ENCODE assay signal across 8 cellular contexts in the genomic region with DNA sequence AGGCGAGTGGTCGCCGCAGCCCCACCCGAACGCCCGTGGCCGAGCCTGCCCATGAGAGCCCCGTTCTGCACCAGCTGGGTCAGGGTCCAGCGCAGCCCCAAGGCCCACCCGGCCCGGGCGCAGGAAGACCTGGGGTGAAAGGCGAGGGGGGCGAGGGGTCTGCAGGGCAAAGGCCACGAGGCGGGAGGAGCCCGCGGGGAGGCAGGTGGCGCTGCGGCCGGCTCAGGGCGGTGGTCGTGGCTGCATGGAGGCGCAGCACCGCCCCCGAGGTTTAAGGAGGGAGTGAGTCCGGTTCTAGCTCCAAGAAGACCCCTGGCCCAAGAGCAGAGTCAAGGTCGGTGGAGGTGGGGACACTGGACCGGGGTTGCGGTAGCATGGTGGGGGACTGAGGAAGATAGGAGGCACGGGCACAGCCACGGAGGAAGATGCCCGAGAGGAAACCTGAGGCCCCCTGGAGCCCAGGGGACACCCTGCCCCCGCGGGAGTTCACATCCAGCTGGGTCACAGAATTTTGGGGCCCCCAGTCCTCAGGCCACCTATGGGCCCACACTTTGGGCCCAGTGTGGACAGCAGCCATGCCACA. TPM values are rescaled to one million over a fixed set of nuclear protein-coding genes. Genes with fewer than 3 reads are reported as not detected.
DNase-seq lines count a peak whose midpoint lies in the region; ATAC-seq, FAIRE-seq and TF ChIP-seq lines count a peak whose summit lies in the region.

No MANE protein-coding gene starts in this region.

- H3K4me1 ChIP-seq in Caco-2 (peaks cover 18% of the 10 kb centered on the region), PC-3 (ENCODE audit: insufficient read depth, low read length) (peaks cover 7% of the 10 kb centered on the region; the same call in 1 of the 2 replicates), endothelial cell of umbilical vein (ENCODE audit: control insufficient read depth, extremely low read depth, insufficient read depth, low read length) (peaks cover 11% of the 10 kb centered on the region), ovary (ENCODE audit: insufficient read depth) (peaks cover 7% of the 10 kb centered on the region)

- no peak for FAIRE-seq in endothelial cell of umbilical vein (lab: Jason Lieb, UNC)

- CTCF ChIA-PET in Caco-2 (lab: Charles Lee) (interaction anchor here (0.5 to 2.0 kb wide), 10 partner anchors 9 to 274 kb away, joined by 3 to 10 read pairs (median 4); a partner anchor contains a TSS), PC-3 (lab: Charles Lee) (interaction anchor here (0.7 kb wide), 2 partner anchors 53 to 256 kb away, joined by 3 to 8 read pairs; a partner anchor contains a TSS), endothelial cell of umbilical vein (lab: Charles Lee) (interaction anchor here (0.8 to 4.2 kb wide), 10 partner anchors 9 to 274 kb away, joined by 3 to 60 read pairs (median 9); a partner anchor contains a TSS)

- peaks cover 38% of the 10 kb centered on the region for H3K36me3 Mint-ChIP-seq in Caco-2 (ENCODE audit: insufficient read depth, unreplicated experiment)

- H3K4me1 Mint-ChIP-seq in Caco-2 (ENCODE audit: low read depth, unreplicated experiment) = no peaks in the 10 kb centered on the region

- H3K27ac Mint-ChIP-seq in Caco-2 (ENCODE audit: unreplicated experiment) = no peak overlapping the region

- no TSS peak for BruUV-seq in Caco-2 (replicated peaks; lab: Mats Ljungman, UMichigan)
- BruUV-seq in PC-3 (replicated peaks; lab: Mats Ljungman, UMichigan) = no TSS peak
- BruUV-seq in endothelial cell of umbilical vein (replicated peaks; lab: Mats Ljungman, UMichigan) = no TSS peak

- intact Hi-C loops in Caco-2 (cut with micrococcal nuclease; ENCODE audit: unreplicated experiment) (no loop called here), PC-3 (cut with micrococcal nuclease) (loop anchor here (1.0 to 5.0 kb wide), 2 partner anchors 91 to 115 kb away; a partner anchor contains a TSS), endothelial cell of umbilical vein (cut with micrococcal nuclease) (loop anchor here (1.0 kb wide), 4 partner anchors 19 to 247 kb away; a partner anchor contains a TSS), ovary (cut with DNase I) (loop anchor here in 3 of 4 donors (5.0 to 10.0 kb wide), 2 partner anchors 91 to 273 kb away; a partner anchor contains a TSS)

- H4K20me1 ChIP-seq in PC-3 (ENCODE audit: low read length) = no peaks in the 10 kb centered on the region
- H4K20me1 ChIP-seq in endothelial cell of umbilical vein (replicated peaks; ENCODE audit: control insufficient read depth, extremely low read depth, insufficient read depth, low read length) = no peaks in the 10 kb centered on the region

- no peaks in the 10 kb centered on the region for H3K9me2 ChIP-seq in PC-3 (replicated peaks; ENCODE audit: low read length)

- WGBS in ovary, 3 donors = 12 to 19% (median 14%) methylated on average over 31 to 35 of the region's 35 CpGs

- no peaks in the 10 kb centered on the region for H3K9me3 Mint-ChIP-seq in Caco-2 (ENCODE audit: unreplicated experiment)

- DNase-seq in Caco-2 = no peak
- DNase-seq in PC-3 = no peak
- DNase-seq in endothelial cell of umbilical vein (ENCODE audit: low read depth, low spot score) = no peak
- no peak for DNase-seq in ovary
- DNase-seq in hippocampal formation (lab: John Stamatoyannopoulos, UW) = no peak
- no peak for DNase-seq in GDM1 (lab: John Stamatoyannopoulos, UW)
- no peak for DNase-seq in NCI-H2107 treated with DMSO at 0.1 percent for 48 hours (lab: John Stamatoyannopoulos, UW; ENCODE audit: unreplicated experiment)
- no peak for DNase-seq in DMS79 treated with DMSO at 0.1 percent for 48 hours (lab: John Stamatoyannopoulos, UW)

- no peak for TF ChIP-seq EP300 in ovary (IDR thresholded peaks at IDR 0.05)

- peak overlapping the region; percentile 76 for H3K4me3 Mint-ChIP-seq in Caco-2 (ENCODE audit: unreplicated experiment)

- H3K9me3 ChIP-seq in Caco-2 (no peaks in the 10 kb centered on the region), PC-3 (ENCODE audit: low read length) (no peaks in the 10 kb centered on the region), endothelial cell of umbilical vein (replicated peaks; ENCODE audit: control insufficient read depth, insufficient read depth, low read length) (no peaks in the 10 kb centered on the region), ovary (no peaks in the 10 kb centered on the region)

- H3K27me3 ChIP-seq in Caco-2 (replicated peaks; ENCODE audit: control insufficient read depth, insufficient read depth, low read length) (no peaks in the 10 kb centered on the region), PC-3 (ENCODE audit: low read length) (no peaks in the 10 kb centered on the region), endothelial cell of umbilical vein (ENCODE audit: control insufficient read depth in 2 of 2, insufficient read depth in 2 of 2, low read length in 2 of 2) (no peaks in the 10 kb centered on the region), ovary (no peaks in the 10 kb centered on the region)

- no peaks in the 10 kb centered on the region for H3F3A ChIP-seq in PC-3 (ENCODE audit: low read length, unreplicated experiment)

- H3K27ac ChIP-seq in PC-3 (ENCODE audit: low read length) (no peak overlapping the region), endothelial cell of umbilical vein (ENCODE audit: insufficient read depth, low read depth, low read length) (no peak overlapping the region), ovary (peak overlapping the region; percentile 2 to 44)

- H3K4me2 ChIP-seq in PC-3 (ENCODE audit: low read length) (peak overlapping the region; percentile 91; the same call in 1 of the 2 replicates), endothelial cell of umbilical vein (ENCODE audit: insufficient read depth, low read length) (peak overlapping the region; percentile 82)

- dilution Hi-C loops in endothelial cell of umbilical vein (cut with MboI; ENCODE audit: extremely low pct_ligation_motif_present, low sequenced_read_pairs) = no loop called here

- H3K4me3 ChIP-seq in Caco-2 (ENCODE audit: low read depth, low read length) (peak overlapping the region; percentile 99), PC-3 (ENCODE audit: low read length) (peak overlapping the region; percentile 84; the same call in 1 of the 2 replicates), endothelial cell of umbilical vein (replicated peaks in 1 of 3; ENCODE audit: insufficient read depth in 1 of 3, low read depth in 1 of 3, low read length in 3 of 3) (peak overlapping the region in 2 of 3 experiments; percentile 73 to 74), ovary (peak overlapping the region; percentile 57)

- H3K9ac ChIP-seq in PC-3 (ENCODE audit: low read length) (no peak overlapping the region), endothelial cell of umbilical vein (replicated peaks; ENCODE audit: extremely low read depth, insufficient read depth, low read length) (no peak overlapping the region)

- no peaks in the 10 kb centered on the region for H3K27me3 Mint-ChIP-seq in Caco-2 (ENCODE audit: insufficient read depth, unreplicated experiment)

- POLR2A ChIA-PET in Caco-2 (lab: Charles Lee) (interaction anchor here (0.5 to 1.4 kb wide), 9 partner anchors 10 to 256 kb away, joined by 3 to 9 read pairs (median 4); a partner anchor contains a TSS), PC-3 (lab: Charles Lee; ENCODE audit: unreplicated experiment) (no interaction called here), endothelial cell of umbilical vein (lab: Charles Lee) (no interaction called here)

- H3K36me3 ChIP-seq in Caco-2 (ENCODE audit: control insufficient read depth, insufficient read depth, low read length) (peaks cover 6% of the 10 kb centered on the region; the same call in 1 of the 2 replicates), PC-3 (ENCODE audit: low read depth, low read length) (no peaks in the 10 kb centered on the region), endothelial cell of umbilical vein (ENCODE audit: control insufficient read depth in 2 of 2, extremely low read depth in 1 of 2, insufficient read depth in 2 of 2, low read length in 2 of 2) (peaks cover 0 to 26% of the 10 kb centered on the region in 2 experiments), ovary (no peaks in the 10 kb centered on the region)

- H2AFZ ChIP-seq in PC-3 (ENCODE audit: low read length) (peak overlapping the region; percentile 70; the same call in 1 of the 2 replicates), endothelial cell of umbilical vein (ENCODE audit: low read depth, low read length) (peak overlapping the region; percentile 24)

- no peak for TF ChIP-seq CTCF in Caco-2 (IDR thresholded peaks at IDR 0.05; ENCODE audit: insufficient read depth in 1 of 2, low read depth in 1 of 2, low read length in 1 of 2, severe bottlenecking in 1 of 2, unreplicated experiment in 1 of 2)
- no peak for TF ChIP-seq CTCF in PC-3 (conservative IDR thresholded peaks at IDR 0.05; ENCODE audit: low read depth, low read length)
- TF ChIP-seq CTCF in endothelial cell of umbilical vein (IDR thresholded peaks at IDR 0.05; ENCODE audit: extremely low read depth in 1 of 2, insufficient read depth in 1 of 2, low read depth in 1 of 2, low read length in 2 of 2) = no peak
- no peak for TF ChIP-seq CTCF in ovary (IDR thresholded peaks at IDR 0.05)

- peaks cover 5% of the 10 kb centered on the region; the same call in 1 of the 2 replicates for H3K79me2 ChIP-seq in PC-3 (ENCODE audit: low read length)
- H3K79me2 ChIP-seq in endothelial cell of umbilical vein (ENCODE audit: control insufficient read depth, insufficient read depth, low read length) = no peaks in the 10 kb centered on the region

- no peak for ATAC-seq in PC-3

- TF ChIP-seq POLR2A in endothelial cell of umbilical vein (IDR thresholded peaks at IDR 0.05; ENCODE audit: low read depth, low read length) (no peak), ovary (IDR thresholded peaks at IDR 0.05) (no peak)

- H3K9me1 ChIP-seq in endothelial cell of umbilical vein (replicated peaks; ENCODE audit: control insufficient read depth, extremely low read depth, insufficient read depth, low read length) = no peaks in the 10 kb centered on the region

RNA-seq across cellular contexts. Expression of a gene that starts 0.5 kb away (rescaled TPM):
- 61.3 and 63.5 TPM in 2 replicates for total RNA-seq in Caco-2 (2022)
- total RNA-seq in PC-3 (2014; rRNA removed) = 25.8 and 34.5 TPM in 2 replicates
- total RNA-seq in endothelial cell of umbilical vein = 42.4 and 47.0 TPM in 2 replicates
- polyA plus RNA-seq in endothelial cell of umbilical vein = 32.6 and 38.3 TPM in 2 replicates
- 5.5 and 8.8 TPM in 2 replicates for polyA plus RNA-seq in endothelial cell of umbilical vein (2011; cell fraction: cytosol; rRNA removed)
- polyA plus RNA-seq in endothelial cell of umbilical vein (2011; cell fraction: nucleus; rRNA removed) = 193 and 224 TPM in 2 replicates
- 22.9 and 34.1 TPM in 2 replicates for polyA plus RNA-seq in endothelial cell of umbilical vein (2012)
- 15.7 and 19.6 TPM in 2 replicates for polyA minus RNA-seq in endothelial cell of umbilical vein
- polyA minus RNA-seq in endothelial cell of umbilical vein (2011; cell fraction: cytosol; rRNA and poly(A)+ RNA removed) = 5.1 TPM
- 30.4 and 61.3 TPM in 2 replicates for polyA minus RNA-seq in endothelial cell of umbilical vein (2011; cell fraction: nucleus; rRNA and poly(A)+ RNA removed)
- total RNA-seq in ovary = 10 to 100 TPM; 24.9 to 44.6 (median 41.1) TPM
- polyA plus RNA-seq in ovary = 10 to 100 TPM in 1 of 2 donors, 1 to 10 TPM in 1; 2.3 to 33.2 TPM

RNA-seq across cellular contexts. Expression of a gene that starts 6.7 kb away (rescaled TPM):
- total RNA-seq in Caco-2 (2022) (29.3 and 34.2 TPM in 2 replicates), PC-3 (2014; rRNA removed) (32.1 and 39.5 TPM in 2 replicates), endothelial cell of umbilical vein (41.5 and 45.3 TPM in 2 replicates), ovary (10 to 100 TPM; 35.9 to 52.2 (median 40.8) TPM)
- polyA plus RNA-seq in endothelial cell of umbilical vein (33.1 and 42.7 TPM in 2 replicates), ovary (10 to 100 TPM in 1 of 2 donors, 1 to 10 TPM in 1; 7.5 to 42.6 TPM)
- polyA plus RNA-seq in endothelial cell of umbilical vein (2011; cell fraction: cytosol; rRNA removed) = 7.6 and 13.4 TPM in 2 replicates
- 261 and 282 TPM in 2 replicates for polyA plus RNA-seq in endothelial cell of umbilical vein (2011; cell fraction: nucleus; rRNA removed)
- 19.7 and 24.2 TPM in 2 replicates for polyA plus RNA-seq in endothelial cell of umbilical vein (2012)
- polyA minus RNA-seq in endothelial cell of umbilical vein = 23.3 and 25.1 TPM in 2 replicates
- 5.6 TPM for polyA minus RNA-seq in endothelial cell of umbilical vein (2011; cell fraction: cytosol; rRNA and poly(A)+ RNA removed)
- polyA minus RNA-seq in endothelial cell of umbilical vein (2011; cell fraction: nucleus; rRNA and poly(A)+ RNA removed) = 38.8 and 57.6 TPM in 2 replicates

RNA-seq across cellular contexts. Expression of a gene that starts 9.9 kb away (rescaled TPM):
- total RNA-seq in Caco-2 (2022) = 35.6 and 37.4 TPM in 2 replicates
- total RNA-seq in PC-3 (2014; rRNA removed) = 22.4 and 22.5 TPM in 2 replicates
- total RNA-seq in endothelial cell of umbilical vein = 67.9 and 72.3 TPM in 2 replicates
- polyA plus RNA-seq in endothelial cell of umbilical vein = 86.8 and 90.2 TPM in 2 replicates
- 50.3 and 67.5 TPM in 2 replicates for polyA plus RNA-seq in endothelial cell of umbilical vein (2011; cell fraction: cytosol; rRNA removed)
- 241 and 284 TPM in 2 replicates for polyA plus RNA-seq in endothelial cell of umbilical vein (2011; cell fraction: nucleus; rRNA removed)
- 46.0 and 62.2 TPM in 2 replicates for polyA plus RNA-seq in endothelial cell of umbilical vein (2012)
- polyA minus RNA-seq in endothelial cell of umbilical vein = 51.9 and 76.1 TPM in 2 replicates
- polyA minus RNA-seq in endothelial cell of umbilical vein (2011; cell fraction: cytosol; rRNA and poly(A)+ RNA removed) = 9.8 TPM
- polyA minus RNA-seq in endothelial cell of umbilical vein (2011; cell fraction: nucleus; rRNA and poly(A)+ RNA removed) = 48.7 and 88.7 TPM in 2 replicates
- 10 to 100 TPM in 6 of 7 donors, 1 to 10 TPM in 1; 7.9 to 35.3 (median 23.3) TPM for total RNA-seq in ovary
- 10 to 100 TPM in 1 of 2 donors, under 1 TPM in 1; 0.87 to 26.5 TPM for polyA plus RNA-seq in ovary

RNA-seq across cellular contexts. Expression of a gene that starts 18.6 kb away (rescaled TPM):
- total RNA-seq in Caco-2 (2022) (1.3 and 1.4 TPM in 2 replicates), PC-3 (2014; rRNA removed) (7.0 and 7.6 TPM in 2 replicates), endothelial cell of umbilical vein (26.3 and 29.4 TPM in 2 replicates), ovary (10 to 100 TPM in 4 of 7 donors, 1 to 10 TPM in 3; 2.0 to 31.6 (median 12.0) TPM)
- polyA plus RNA-seq in endothelial cell of umbilical vein (22.8 and 30.2 TPM in 2 replicates), ovary (10 to 100 TPM in 1 of 2 donors, under 1 TPM in 1; 0.92 to 13.0 TPM)
- 13.7 and 19.8 TPM in 2 replicates for polyA plus RNA-seq in endothelial cell of umbilical vein (2011; cell fraction: cytosol; rRNA removed)
- 47.9 and 63.7 TPM in 2 replicates for polyA plus RNA-seq in endothelial cell of umbilical vein (2011; cell fraction: nucleus; rRNA removed)
- polyA plus RNA-seq in endothelial cell of umbilical vein (2012) = 19.7 and 28.3 TPM in 2 replicates
- 17.9 and 22.1 TPM in 2 replicates for polyA minus RNA-seq in endothelial cell of umbilical vein
- 0.51 TPM for polyA minus RNA-seq in endothelial cell of umbilical vein (2011; cell fraction: cytosol; rRNA and poly(A)+ RNA removed)
- polyA minus RNA-seq in endothelial cell of umbilical vein (2011; cell fraction: nucleus; rRNA and poly(A)+ RNA removed) = 11.3 and 17.4 TPM in 2 replicates

RNA-seq across cellular contexts. Expression of a gene that starts 50.8 kb away (rescaled TPM):
- total RNA-seq in Caco-2 (2022) (29.3 and 29.5 TPM in 2 replicates), PC-3 (2014; rRNA removed) (32.8 and 37.4 TPM in 2 replicates), endothelial cell of umbilical vein (24.1 and 28.0 TPM in 2 replicates), ovary (10 to 100 TPM; 18.9 to 31.1 (median 23.0) TPM)
- polyA plus RNA-seq in endothelial cell of umbilical vein (37.5 and 45.8 TPM in 2 replicates), ovary (10 to 100 TPM in 1 of 2 donors, under 1 TPM in 1; 0.40 to 23.4 TPM)
- 17.7 and 23.1 TPM in 2 replicates for polyA plus RNA-seq in endothelial cell of umbilical vein (2011; cell fraction: cytosol; rRNA removed)
- polyA plus RNA-seq in endothelial cell of umbilical vein (2011; cell fraction: nucleus; rRNA removed) = 82.2 and 94.2 TPM in 2 replicates
- 13.8 and 16.8 TPM in 2 replicates for polyA plus RNA-seq in endothelial cell of umbilical vein (2012)
- polyA minus RNA-seq in endothelial cell of umbilical vein = 11.1 and 16.1 TPM in 2 replicates
- polyA minus RNA-seq in endothelial cell of umbilical vein (2011; cell fraction: cytosol; rRNA and poly(A)+ RNA removed) = 9.7 TPM
- 11.9 and 16.8 TPM in 2 replicates for polyA minus RNA-seq in endothelial cell of umbilical vein (2011; cell fraction: nucleus; rRNA and poly(A)+ RNA removed)

Comparison
In these comparisons a context has a peak if more than half of its experiments do, and no peak if none do; other contexts are left out.
1. H3K27ac ChIP-seq: peak in ovary (2 of 2); none in PC-3 (single experiment) and endothelial cell of umbilical vein (single experiment).
2. Peak in every context shown above with its lines, with median percentiles within 50 percentile points of each other: H3K4me3 ChIP-seq.